8 cellular contexts compared by ENCODE assay signal in the genomic region with DNA sequence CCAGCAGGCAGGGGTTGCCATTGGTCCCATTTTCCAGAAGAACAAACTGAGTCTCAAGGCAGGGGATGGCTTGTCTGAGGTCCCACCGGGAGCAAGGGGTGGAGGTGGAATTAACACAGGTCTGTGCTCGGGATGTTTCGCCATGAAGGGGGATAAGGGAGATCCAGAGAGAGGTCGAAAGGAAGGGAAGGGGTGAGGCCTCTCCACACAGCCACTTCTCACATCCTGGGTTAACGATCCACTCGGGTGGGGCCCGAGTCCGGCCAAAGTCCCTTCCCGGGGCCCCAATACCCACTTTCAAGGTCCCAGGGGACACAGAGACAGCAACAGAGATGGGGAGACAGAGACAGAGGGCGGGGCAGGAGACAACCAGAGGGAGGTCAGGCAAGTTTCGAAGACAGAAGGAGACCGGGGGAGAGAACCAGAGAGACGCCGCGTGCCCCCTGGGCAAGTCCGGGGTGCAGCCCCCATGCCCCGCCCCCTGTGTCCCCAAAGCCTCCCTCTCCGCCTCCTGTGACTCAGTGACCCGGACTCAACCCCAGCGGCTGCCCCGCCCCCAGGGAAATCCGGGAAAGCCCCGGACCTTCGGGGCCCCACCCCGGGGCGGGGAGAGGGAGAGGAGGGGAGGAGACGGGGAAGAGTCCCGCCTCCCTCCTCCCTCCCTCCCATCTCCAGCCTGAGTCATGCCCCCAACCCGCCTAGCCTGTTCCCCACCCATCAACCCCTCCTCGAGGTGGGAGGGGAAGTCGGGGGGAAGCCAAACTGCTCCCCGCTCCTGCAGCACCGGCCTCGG. TPM values are rescaled to one million over a fixed set of nuclear protein-coding genes. Genes with fewer than 3 reads are reported as not detected.
A peak's percentile ranks its signal among the peaks of the same experiment; 100 is the strongest.
DNase-seq lines count a peak whose midpoint lies in the region; ATAC-seq, FAIRE-seq and TF ChIP-seq lines count a peak whose summit lies in the region.

No MANE protein-coding gene starts in this region.

- peaks cover 12% of the 10 kb centered on the region for H3K36me3 Mint-ChIP-seq in HFFc6 (ENCODE audit: low read depth)

- no peak for ATAC-seq in HG02852 (IDR thresholded peaks at IDR 0.05; ENCODE audit: unreplicated experiment)

- H3K4me3 Mint-ChIP-seq in HFFc6 = peak overlapping the region; percentile 87

- H3K4me3 ChIP-seq in endocrine pancreas (ENCODE audit: control insufficient read depth, insufficient read depth, low read length) = no peak overlapping the region
- peak overlapping the region; percentile 47 for H3K4me3 ChIP-seq in mesodermal cell (ENCODE audit: extremely low read depth, insufficient read depth, low read length, poor library complexity, severe bottlenecking)

- H3K9me3 ChIP-seq in endocrine pancreas (ENCODE audit: control insufficient read depth, low read length) (no peaks in the 10 kb centered on the region), mesodermal cell (ENCODE audit: control insufficient read depth, low read length) (no peaks in the 10 kb centered on the region)

- no peak for TF ChIP-seq CTCF in HFFc6 (IDR thresholded peaks at IDR 0.05)

- peaks cover 69% of the 10 kb centered on the region for H3K4me1 Mint-ChIP-seq in HFFc6 (ENCODE audit: low read depth)

- H3K4me1 ChIP-seq in endocrine pancreas (ENCODE audit: control insufficient read depth, insufficient read depth, low read length) (no peaks in the 10 kb centered on the region), mesodermal cell (ENCODE audit: control insufficient read depth, insufficient read depth, low read length, poor library complexity, severe bottlenecking) (peaks cover 10% of the 10 kb centered on the region)

- DNase-seq in HFFc6 (peak; percentile 91), NCI-H748 treated with DMSO at 0.1 percent for 48 hours (lab: John Stamatoyannopoulos, UW) (peak; percentile 34)
- peak; percentile 82 for DNase-seq in activated CD8-positive, alpha-beta memory T cell treated with anti-CD3 and anti-CD28 coated beads, Interleukin-2, amount 50 U/mL, for 1 hour (ENCODE audit: extremely low read depth)
- DNase-seq in stimulated activated CD8-positive, alpha-beta memory T cell treated with anti-CD3 and anti-CD28 coated beads, Interleukin-15, amount 100 ng/mL, for 4 hours (ENCODE audit: low read depth in 2 of 2) = peak; percentile 87 to 91

- peaks cover 1% of the 10 kb centered on the region for H3K27me3 Mint-ChIP-seq in HFFc6 (ENCODE audit: insufficient read depth)

- H3K27me3 ChIP-seq in endocrine pancreas (ENCODE audit: control insufficient read depth, insufficient read depth, low read length) = no peaks in the 10 kb centered on the region

- WGBS in mesodermal cell (ENCODE audit: insufficient coverage in 2 of 2), 2 experiments = 5 to 12% methylated on average over 13 to 14 of the region's 34 CpGs

- no peaks in the 10 kb centered on the region for H3K9me3 Mint-ChIP-seq in HFFc6

- H3K36me3 ChIP-seq in endocrine pancreas (ENCODE audit: control insufficient read depth, insufficient read depth, low read length) (no peaks in the 10 kb centered on the region), mesodermal cell (ENCODE audit: control insufficient read depth, insufficient read depth, low read length) (peaks cover 2% of the 10 kb centered on the region)

- H3K27ac ChIP-seq in mesodermal cell (ENCODE audit: low read depth, low read length, severe bottlenecking) = no peak overlapping the region

- H3K9ac ChIP-seq in endocrine pancreas (ENCODE audit: control insufficient read depth, insufficient read depth, low read length) = peak overlapping the region; percentile 1

- FAIRE-seq in G401.6 (lab: Jason Lieb, UNC) = peak; percentile 98

- peak overlapping the region; percentile 87 for H3K27ac Mint-ChIP-seq in HFFc6

RNA-seq across cellular contexts. Expression of a gene that starts 1.4 kb away (rescaled TPM):
- total RNA-seq in HFFc6 (2021; fragmentation: NEBNext Ultra II Directional; extraction: Animal tissue kit (Norgen Biotek cat#: 25700)) = 10 to 100 TPM; 12.9 to 20.1 (median 16.7) TPM
- polyA plus RNA-seq in mesodermal cell (2013, experiment 1 of 2) = 11.8 TPM
- polyA plus RNA-seq in mesodermal cell (2013, experiment 2 of 2) = 10.7 TPM

RNA-seq across cellular contexts. Expression of a gene that starts 30.5 kb away (rescaled TPM):
- total RNA-seq in HFFc6 (2021; fragmentation: NEBNext Ultra II Directional; extraction: Animal tissue kit (Norgen Biotek cat#: 25700)) = not detected
- polyA plus RNA-seq in mesodermal cell (2013, experiment 1 of 2) = not detected
- not detected for polyA plus RNA-seq in mesodermal cell (2013, experiment 2 of 2)

RNA-seq across cellular contexts. Expression of a gene that starts 48.2 kb away (rescaled TPM):
- total RNA-seq in HFFc6 (2021; fragmentation: NEBNext Ultra II Directional; extraction: Animal tissue kit (Norgen Biotek cat#: 25700)) = not detected
- not detected for polyA plus RNA-seq in mesodermal cell (2013, experiment 1 of 2)
- not detected for polyA plus RNA-seq in mesodermal cell (2013, experiment 2 of 2)

Comparison
In these comparisons a context has a peak if more than half of its experiments do, and no peak if none do; other contexts are left out.
1. DNase-seq: peak in every context shown above with its lines; median percentile 91 in HFFc6; 89 in stimulated activated CD8-positive, alpha-beta memory T cell treated with anti-CD3 and anti-CD28 coated beads, Interleukin-15, amount 100 ng/mL, for 4 hours; 82 in activated CD8-positive, alpha-beta memory T cell treated with anti-CD3 and anti-CD28 coated beads, Interleukin-2, amount 50 U/mL, for 1 hour; 34 in NCI-H748 treated with DMSO at 0.1 percent for 48 hours.